1 cellular context compared by ENCODE assay signal in the genomic region with DNA sequence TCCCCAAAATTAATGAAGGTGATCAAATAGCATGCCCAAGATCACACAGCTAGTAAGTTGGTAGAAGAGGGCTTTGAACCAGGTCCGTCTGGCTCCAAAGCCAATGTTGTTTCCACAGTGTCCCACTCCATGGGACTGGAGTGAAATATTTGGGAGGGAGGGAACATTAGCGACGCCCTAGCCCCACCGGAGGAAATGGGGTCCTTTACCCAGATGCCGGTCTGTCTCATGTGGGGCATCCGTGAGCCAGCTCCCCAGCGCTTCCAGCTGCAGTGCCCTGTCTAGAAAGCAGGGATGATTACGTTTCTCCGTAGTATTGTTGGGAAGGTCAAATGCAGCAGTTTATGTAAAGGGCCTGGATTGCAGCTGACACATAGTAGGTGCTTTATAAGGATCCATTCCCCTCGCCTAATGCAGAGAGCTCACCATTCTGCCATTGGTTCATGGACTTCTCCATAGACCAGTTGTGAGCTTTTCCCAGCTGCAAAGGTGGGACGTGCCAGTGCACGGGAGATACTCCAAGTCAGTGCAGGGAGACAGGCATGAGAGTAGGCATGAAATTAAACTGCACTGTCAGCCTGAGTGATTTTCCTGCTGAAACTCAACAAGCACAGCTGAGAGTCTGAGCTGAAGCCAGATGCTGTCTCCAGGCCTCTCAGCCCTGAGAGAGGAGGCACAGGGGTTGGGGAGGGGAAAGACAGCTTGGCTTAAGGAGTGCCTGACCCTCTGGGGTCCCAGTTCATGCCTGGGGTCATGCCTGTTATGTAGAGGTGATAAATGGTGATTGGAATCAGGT.
A peak's percentile ranks its signal among the peaks of the same experiment; 100 is the strongest.
TF ChIP-seq lines count a peak whose summit lies in the region.

No MANE protein-coding gene starts in this region.

TF ChIP-seq in HepG2, 621 proteins besides CTCF, POLR2A, EP300 and RAD21:
- TF ChIP-seq CBX2 (IDR thresholded peaks at IDR 0.05; ENCODE audit: low read depth, low read length) (no peak), CBX2 (CRISPR knock-in tag; IDR thresholded peaks at IDR 0.05; ENCODE audit: low read depth) (no peak), ZKSCAN1 (IDR thresholded peaks at IDR 0.05; ENCODE audit: low read length) (peak; percentile 72)
